In genomic region chr1:5990913-5991783, GRCh38 we compare ENCODE assay signal across 8 cellular contexts. TPM values are rescaled to one million over a fixed set of nuclear protein-coding genes. Genes with fewer than 3 reads are reported as not detected.
DNase-seq lines count a peak whose midpoint lies in the region; ATAC-seq and TF ChIP-seq lines count a peak whose summit lies in the region.

No MANE protein-coding gene starts in this region.

- H3K36me3 ChIP-seq in heart left ventricle (peaks cover 0 to 3% (median 0%) of the 10 kb centered on the region in 9 donors), prostate gland (no peaks in the 10 kb centered on the region)

- no peak for TF ChIP-seq POLR2A in heart left ventricle (IDR thresholded peaks at IDR 0.05)
- TF ChIP-seq POLR2A in prostate gland (IDR thresholded peaks at IDR 0.05): no peak

- H3K9me3 ChIP-seq in heart left ventricle (no peaks in the 10 kb centered on the region), prostate gland (no peaks in the 10 kb centered on the region)

- peak overlapping the region; percentile 86 for H3K27ac Mint-ChIP-seq in activated naive CD8-positive, alpha-beta T cell

- H3K27ac ChIP-seq in heart left ventricle (peak overlapping the region; percentile 81 to 96 (median 88)), prostate gland (peak overlapping the region; percentile 75 to 84)

- peaks cover 31% of the 10 kb centered on the region for H3K4me1 Mint-ChIP-seq in activated naive CD8-positive, alpha-beta T cell (ENCODE audit: low read depth)

- H3K27me3 ChIP-seq in heart left ventricle (no peaks in the 10 kb centered on the region), prostate gland (replicated peaks; ENCODE audit: insufficient read depth) (no peaks in the 10 kb centered on the region)

- WGBS in heart left ventricle, 4 donors: 9 to 14% (median 10%) methylated on average over 40 to 53 of the region's 53 CpGs
- WGBS in prostate gland: 13% methylated on average over 39 of the region's 53 CpGs

- H3K36me3 Mint-ChIP-seq in activated naive CD8-positive, alpha-beta T cell: peaks cover 5% of the 10 kb centered on the region

- no peaks in the 10 kb centered on the region for H3K9me3 Mint-ChIP-seq in activated naive CD8-positive, alpha-beta T cell (ENCODE audit: low read depth)

- peak overlapping the region; percentile 90 for H3K4me3 Mint-ChIP-seq in activated naive CD8-positive, alpha-beta T cell

- intact Hi-C loops in heart left ventricle (cut with DNase I) (no loop called here), prostate gland (cut with DNase I) (loop anchor here (5.0 kb wide), 1 partner anchor 191 kb away; the partner anchor contains the start of gene CHD5)

- DNase-seq in EL (peak; percentile 30), NAMALWA (ENCODE audit: low spot score) (peak; percentile 54), heart left ventricle (peak in 4 of 5 donors; percentile 51 to 78 (median 60)), prostate gland (ENCODE audit: low spot score) (no peak), DMS153 (lab: John Stamatoyannopoulos, UW) (no peak), middle frontal gyrus (ENCODE audit: extremely low spot score, low spot score) (no peak)

- TF ChIP-seq CTCF in heart left ventricle (IDR thresholded peaks at IDR 0.05) (no peak), prostate gland (IDR thresholded peaks at IDR 0.05) (no peak)

- H3K27me3 Mint-ChIP-seq in activated naive CD8-positive, alpha-beta T cell: no peaks in the 10 kb centered on the region

- no peak for ATAC-seq in heart left ventricle
- no peak for ATAC-seq in HG02840 (IDR thresholded peaks at IDR 0.05; ENCODE audit: low FRiP score, unreplicated experiment)

- peaks cover 4 to 37% (median 17%) of the 10 kb centered on the region in 12 donors for H3K4me1 ChIP-seq in heart left ventricle
- peaks cover 8% of the 10 kb centered on the region for H3K4me1 ChIP-seq in prostate gland (replicated peaks)

- H3K4me3 ChIP-seq in heart left ventricle (peak overlapping the region; percentile 30 to 95 (median 82)), prostate gland (peak overlapping the region; percentile 65 to 70)

RNA-seq across cellular contexts. Expression of gene NPHP4, which starts 1.1 kb away (rescaled TPM):
- total RNA-seq in heart left ventricle: 1 to 10 TPM; 2.5 to 6.3 (median 3.6) TPM
- polyA plus RNA-seq in heart left ventricle: 1 to 10 TPM; 2.1 to 3.1 TPM
- 10 to 100 TPM; 11.4 to 32.2 TPM for total RNA-seq in prostate gland

RNA-seq across cellular contexts. Expression of gene KCNAB2, which starts 54.5 kb away (rescaled TPM):
- total RNA-seq in heart left ventricle: 10 to 100 TPM; 22.7 to 51.4 (median 30.3) TPM
- polyA plus RNA-seq in heart left ventricle: 10 to 100 TPM; 10.7 to 17.1 TPM
- total RNA-seq in prostate gland: 1 to 10 TPM; 2.0 to 5.5 TPM

Comparison
In these comparisons a context has a peak if more than half of its experiments do, and no peak if none do; other contexts are left out.
1. DNase-seq: peak in EL (single experiment), NAMALWA (single experiment) and heart left ventricle (4 of 5); none in prostate gland (single experiment), DMS153 (single experiment) and middle frontal gyrus (single experiment).